In the genomic region with DNA sequence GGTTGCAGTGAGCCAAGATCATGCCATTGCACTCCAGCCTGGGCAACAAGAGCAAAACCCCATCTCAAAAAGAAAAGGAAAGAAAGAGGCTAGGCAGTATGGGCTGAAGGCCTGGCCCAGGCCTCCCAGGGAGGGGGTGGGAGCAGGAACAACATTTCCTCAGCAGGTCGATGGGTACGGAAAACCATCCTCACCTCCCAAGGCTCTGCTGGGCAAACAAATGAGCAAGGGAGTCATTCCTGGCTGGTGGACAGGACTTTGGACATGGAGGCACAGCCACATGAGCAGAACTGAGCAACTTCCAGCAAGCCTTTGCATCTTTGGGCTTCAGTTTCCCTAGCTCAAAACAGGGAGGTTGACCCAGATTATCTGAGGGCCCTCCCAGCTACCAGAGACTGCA, we compare ENCODE assay signal across 13 cellular contexts. TPM values are rescaled to one million over a fixed set of nuclear protein-coding genes. Genes with fewer than 3 reads are reported as not detected.
"Had no signal": no experiment of that assay in that cellular context is flagged by ENCODE, and none has a peak within 500 bp of the region (broad histone marks: within the 10 kb centered on the region; RNA-seq: fewer than 3 reads in every experiment).

No MANE protein-coding gene starts in this region.

- DNase-seq: effector memory CD4-positive, alpha-beta T cell; gastrocnemius medialis; immature natural killer cell; left colon; mammary epithelial cell; mucosa of descending colon; sigmoid colon; stimulated activated naive CD4-positive, alpha-beta T cell treated with Interleukin-2 at 50 U/mL for 16 hours; trophoblast cell had no signal

- FAIRE-seq: endometrium had no signal

- H3K27ac ChIP-seq: gastrocnemius medialis, sigmoid colon, skin epidermis had no signal

- H3K4me3 ChIP-seq: gastrocnemius medialis, mucosa of descending colon, sigmoid colon, skin epidermis had no signal

- H3K27me3 ChIP-seq: gastrocnemius medialis, sigmoid colon had no signal

- ATAC-seq: esophagus mucosa; gastrocnemius medialis; left colon; mucosa of descending colon; naive thymus-derived CD8-positive, alpha-beta T cell had no signal

- H3K4me1 ChIP-seq: gastrocnemius medialis, sigmoid colon had no signal

- H3K36me3 ChIP-seq: gastrocnemius medialis, sigmoid colon had no signal

- H3K9me3 ChIP-seq: gastrocnemius medialis, mucosa of descending colon, sigmoid colon had no signal

RNA-seq across cellular contexts. Expression of a gene that starts 13.0 kb away (rescaled TPM):
- total RNA-seq: naive thymus-derived CD8-positive, alpha-beta T cell had no signal
- polyA plus RNA-seq: immature natural killer cell; naive thymus-derived CD8-positive, alpha-beta T cell had no signal
